ENCODE assay signal across 12 cellular contexts in genomic region chr11:130165601-130166456, GRCh38. TPM values are rescaled to one million over a fixed set of nuclear protein-coding genes. Genes with fewer than 3 reads are reported as not detected.
DNase-seq lines count a peak whose midpoint lies in the region; ATAC-seq, FAIRE-seq and TF ChIP-seq lines count a peak whose summit lies in the region.
"Had no signal": no experiment of that assay in that cellular context is flagged by ENCODE, and none has a peak within 500 bp of the region (broad histone marks: within the 10 kb centered on the region; RNA-seq: fewer than 3 reads in every experiment).

No MANE protein-coding gene starts in this region.

- no peaks in the 10 kb centered on the region for H3K9me3 ChIP-seq in HepG2 (ENCODE audit: low read length)
- no peaks in the 10 kb centered on the region for H3K9me3 ChIP-seq in right lobe of liver
- H3K9me3 ChIP-seq in hepatocyte (ENCODE audit: low read depth), result no peaks in the 10 kb centered on the region
- H3K9me3 ChIP-seq in upper lobe of left lung, result no peaks in the 10 kb centered on the region
- H3K9me3 ChIP-seq: body of pancreas had no signal

- H3K4me1 Mint-ChIP-seq in activated CD4-positive, alpha-beta memory T cell treated with anti-CD3 and anti-CD28 coated beads, Interleukin-2, amount 10 ng/mL, durations not matched to agents 7 days and 5 days, result peaks cover 4% of the 10 kb centered on the region
- H3K4me1 Mint-ChIP-seq in activated T-cell treated with anti-CD3 and anti-CD28 coated beads, Interleukin-2, amount 50 U/mL, for 4 hours (ENCODE audit: low read depth), result peaks cover 3% of the 10 kb centered on the region

- no peak for FAIRE-seq in HepG2 (lab: Jason Lieb, UNC)
- FAIRE-seq: G401.6 had no signal

- no peak overlapping the region for H3K4me3 ChIP-seq in HepG2 (replicated peaks in 1 of 3; ENCODE audit: insufficient read depth in 1 of 3, low read depth in 2 of 3, low read length in 3 of 3)
- no peak overlapping the region for H3K4me3 ChIP-seq in right lobe of liver
- H3K4me3 ChIP-seq in hepatocyte, result no peak overlapping the region
- H3K4me3 ChIP-seq in upper lobe of left lung, result no peak overlapping the region
- H3K4me3 ChIP-seq: body of pancreas had no signal

- TF ChIP-seq RAD21 in HepG2 (CRISPR knock-in tag; IDR thresholded peaks at IDR 0.05), result no peak

- POLR2A ChIA-PET in HepG2 (lab: Yijun Ruan, JAX), result interaction anchor here (0.7 kb wide), 1 partner anchor 16 kb away, joined by 3 read pairs; no protein-coding TSS in a partner anchor
- POLR2A ChIA-PET in activated CD4-positive, alpha-beta memory T cell treated with anti-CD3 and anti-CD28 coated beads, Interleukin-2, amount 10 ng/mL, durations not matched to agents 7 days and 5 days (lab: Charles Lee), result no interaction called here

- BruUV-seq in HepG2 (replicated peaks; lab: Mats Ljungman, UMichigan), result no TSS peak

- ATAC-seq in HepG2 (no peak), right lobe of liver (no peak), upper lobe of left lung (ENCODE audit: low FRiP score in 2 of 2) (peak in 1 of 2 donors; percentile 52), GM21367 (IDR thresholded peaks at IDR 0.05; ENCODE audit: unreplicated experiment) (no peak)
- no peak for ATAC-seq in activated T-cell treated with anti-CD3 and anti-CD28 coated beads, Interleukin-2, amount 50 U/mL, for 4 hours
- ATAC-seq: body of pancreas had no signal

- no peak for DNase-seq in HepG2 (ENCODE audit: low spot score)
- no peak for DNase-seq in right lobe of liver
- DNase-seq in SKM-1 (lab: John Stamatoyannopoulos, UW; ENCODE audit: unreplicated experiment), result peak; percentile 67
- no peak for DNase-seq in hepatocyte (ENCODE audit: low spot score)
- DNase-seq in upper lobe of left lung, result peak in 1 of 2 donors; percentile 66
- DNase-seq in activated CD4-positive, alpha-beta memory T cell treated with anti-CD3 and anti-CD28 coated beads, Interleukin-2, amount 10 ng/mL, durations not matched to agents 7 days and 5 days, result no peak
- DNase-seq in activated T-cell treated with anti-CD3 and anti-CD28 coated beads, Interleukin-2, amount 50 U/mL, for 4 hours, result no peak

- no peaks in the 10 kb centered on the region for H3K36me3 ChIP-seq in HepG2 (replicated peaks in 1 of 2; ENCODE audit: control insufficient read depth in 1 of 2, insufficient read depth in 2 of 2, low read length in 2 of 2)
- no peaks in the 10 kb centered on the region for H3K36me3 ChIP-seq in right lobe of liver
- H3K36me3 ChIP-seq in hepatocyte (replicated peaks; ENCODE audit: insufficient read depth, low read depth), result no peaks in the 10 kb centered on the region
- no peaks in the 10 kb centered on the region for H3K36me3 ChIP-seq in upper lobe of left lung
- H3K36me3 ChIP-seq: WERI-Rb-1 had no signal

- H3K27me3 ChIP-seq in HepG2 (ENCODE audit: control insufficient read depth in 1 of 2, insufficient read depth in 2 of 2, low read length in 2 of 2) (no peaks in the 10 kb centered on the region), right lobe of liver (no peaks in the 10 kb centered on the region), hepatocyte (no peaks in the 10 kb centered on the region), upper lobe of left lung (peaks cover 0 to 5% (median 0%) of the 10 kb centered on the region in 4 donors)
- H3K27me3 ChIP-seq: body of pancreas had no signal

- no peaks in the 10 kb centered on the region for H3K9me3 Mint-ChIP-seq in activated CD4-positive, alpha-beta memory T cell treated with anti-CD3 and anti-CD28 coated beads, Interleukin-2, amount 10 ng/mL, durations not matched to agents 7 days and 5 days
- no peaks in the 10 kb centered on the region for H3K9me3 Mint-ChIP-seq in activated T-cell treated with anti-CD3 and anti-CD28 coated beads, Interleukin-2, amount 50 U/mL, for 4 hours
- H3K9me3 Mint-ChIP-seq: activated T-helper 1 cell treated with anti-CD3 and anti-CD28 coated beads, Interleukin-12 subunit alpha, Interleukin-12 subunit beta, Interleukin-2, Interleukin-4 antibody, amounts not matched to agents 30 ng/mL and 10 ng/mL and 1 ng/mL, durations not matched to agents 14 hours and 24 hours and 36 hours had no signal

- in situ Hi-C loops in HepG2 (cut with HindIII; ENCODE audit: extremely low pct_ligation_motif_present, low pct_unique_long_range_greater_than_20kb), result no loop called here

- H3K27ac ChIP-seq in HepG2 (ENCODE audit: extremely low read length, insufficient read depth, low read length) (no peak overlapping the region), right lobe of liver (no peak overlapping the region), hepatocyte (peak overlapping the region; percentile 72), upper lobe of left lung (peak overlapping the region in 3 of 4 donors; percentile 37 to 61 (median 54))
- H3K27ac ChIP-seq: WERI-Rb-1 had no signal

- no peak for TF ChIP-seq CTCF in HepG2 (CRISPR knock-in tag; IDR thresholded peaks at IDR 0.05)
- no peak for TF ChIP-seq CTCF in right lobe of liver (IDR thresholded peaks at IDR 0.05)
- no peak for TF ChIP-seq CTCF in hepatocyte (IDR thresholded peaks at IDR 0.05; ENCODE audit: poor library complexity)
- TF ChIP-seq CTCF in upper lobe of left lung (IDR thresholded peaks at IDR 0.05), result no peak

- H2AFZ ChIP-seq in HepG2 (ENCODE audit: low read length) (no peak overlapping the region), hepatocyte (no peak overlapping the region)

- peaks cover 62% of the 10 kb centered on the region for H3K27me3 Mint-ChIP-seq in activated CD4-positive, alpha-beta memory T cell treated with anti-CD3 and anti-CD28 coated beads, Interleukin-2, amount 10 ng/mL, durations not matched to agents 7 days and 5 days
- H3K27me3 Mint-ChIP-seq in activated T-cell treated with anti-CD3 and anti-CD28 coated beads, Interleukin-2, amount 50 U/mL, for 4 hours (ENCODE audit: low read depth), result peaks cover 61% of the 10 kb centered on the region

- no peaks in the 10 kb centered on the region for H3K79me2 ChIP-seq in HepG2 (ENCODE audit: insufficient read depth, low read length)
- H3K79me2 ChIP-seq in hepatocyte, result peaks cover 92% of the 10 kb centered on the region

- H3K4me1 ChIP-seq in HepG2 (ENCODE audit: insufficient read depth, low read length) (peaks cover 45% of the 10 kb centered on the region), right lobe of liver (peaks cover 0 to 14% (median 2%) of the 10 kb centered on the region in 4 donors), hepatocyte (ENCODE audit: insufficient read depth) (peaks cover 24% of the 10 kb centered on the region), upper lobe of left lung (peaks cover 21 to 43% (median 37%) of the 10 kb centered on the region in 4 donors)

- H3K4me2 ChIP-seq in HepG2 (ENCODE audit: low read depth, low read length) (peak overlapping the region; percentile 37), hepatocyte (peak overlapping the region; percentile 38)

- no peaks in the 10 kb centered on the region for H3K9me2 ChIP-seq in hepatocyte (replicated peaks; ENCODE audit: insufficient read depth)

- TF ChIP-seq POLR2A in HepG2 (IDR thresholded peaks at IDR 0.05; ENCODE audit: insufficient read depth in 1 of 2, low read depth in 2 of 2, low read length in 2 of 2) (no peak), right lobe of liver (IDR thresholded peaks at IDR 0.05) (no peak), upper lobe of left lung (IDR thresholded peaks at IDR 0.05) (no peak)

- CTCF ChIA-PET in HepG2 (lab: Yijun Ruan, JAX; ENCODE audit: low intra/inter-chr PET ratio, low total read pairs), result no interaction called here
- CTCF ChIA-PET in activated CD4-positive, alpha-beta memory T cell treated with anti-CD3 and anti-CD28 coated beads, Interleukin-2, amount 10 ng/mL, durations not matched to agents 7 days and 5 days (lab: Charles Lee), result no interaction called here

- H3K9ac ChIP-seq in HepG2 (ENCODE audit: insufficient read depth, low read depth, low read length), result no peak overlapping the region

- TF ChIP-seq EP300 in HepG2 (IDR thresholded peaks at IDR 0.05; ENCODE audit: low read depth in 2 of 2, low read length in 2 of 2), result no peak
- no peak for TF ChIP-seq EP300 in HepG2 (CRISPR knock-in tag; IDR thresholded peaks at IDR 0.05; ENCODE audit: borderline replicate concordance)
- no peak for TF ChIP-seq EP300 in upper lobe of left lung (IDR thresholded peaks at IDR 0.05)

- H3K27ac Mint-ChIP-seq in activated CD4-positive, alpha-beta memory T cell treated with anti-CD3 and anti-CD28 coated beads, Interleukin-2, amount 10 ng/mL, durations not matched to agents 7 days and 5 days, result no peak overlapping the region
- H3K27ac Mint-ChIP-seq: activated T-helper 1 cell treated with anti-CD3 and anti-CD28 coated beads, Interleukin-12 subunit alpha, Interleukin-12 subunit beta, Interleukin-2, Interleukin-4 antibody, amounts not matched to agents 30 ng/mL and 10 ng/mL and 1 ng/mL, durations not matched to agents 14 hours and 24 hours and 36 hours had no signal

- 78% methylated on average over 9 of the region's 9 CpGs for WGBS in HepG2 (ENCODE audit: low lambda C conversion rate)
- 81% methylated on average over 8 of the region's 9 CpGs for WGBS in right lobe of liver (ENCODE audit: insufficient coverage, low coverage, low lambda C conversion rate, missing lambda C conversion rate)
- 87% methylated on average over 9 of the region's 9 CpGs for WGBS in hepatocyte (ENCODE audit: low lambda C conversion rate, missing lambda C conversion rate)
- WGBS in upper lobe of left lung, 2 donors, result 76 to 79% methylated on average over 8 to 9 of the region's 9 CpGs

- no peak overlapping the region for H3K4me3 Mint-ChIP-seq in activated CD4-positive, alpha-beta memory T cell treated with anti-CD3 and anti-CD28 coated beads, Interleukin-2, amount 10 ng/mL, durations not matched to agents 7 days and 5 days
- no peak overlapping the region for H3K4me3 Mint-ChIP-seq in activated T-cell treated with anti-CD3 and anti-CD28 coated beads, Interleukin-2, amount 50 U/mL, for 4 hours
- H3K4me3 Mint-ChIP-seq: activated T-helper 1 cell treated with anti-CD3 and anti-CD28 coated beads, Interleukin-12 subunit alpha, Interleukin-12 subunit beta, Interleukin-2, Interleukin-4 antibody, amounts not matched to agents 30 ng/mL and 10 ng/mL and 1 ng/mL, durations not matched to agents 14 hours and 24 hours and 36 hours had no signal

- intact Hi-C loops in HepG2 (cut with micrococcal nuclease; ENCODE audit: unreplicated experiment), result no loop called here
- intact Hi-C loops in right lobe of liver (cut with DNase I), result no loop called here

- no peaks in the 10 kb centered on the region for H4K20me1 ChIP-seq in HepG2 (ENCODE audit: insufficient read depth, low read length)
- H4K20me1 ChIP-seq in hepatocyte (ENCODE audit: insufficient read depth, poor library complexity, severe bottlenecking), result peaks cover 13% of the 10 kb centered on the region

- H3K36me3 Mint-ChIP-seq in activated CD4-positive, alpha-beta memory T cell treated with anti-CD3 and anti-CD28 coated beads, Interleukin-2, amount 10 ng/mL, durations not matched to agents 7 days and 5 days (ENCODE audit: low read depth), result no peaks in the 10 kb centered on the region
- no peaks in the 10 kb centered on the region for H3K36me3 Mint-ChIP-seq in activated T-cell treated with anti-CD3 and anti-CD28 coated beads, Interleukin-2, amount 50 U/mL, for 4 hours (ENCODE audit: insufficient read depth)

RNA-seq across cellular contexts. Expression of gene ST14, which starts 6.2 kb away (rescaled TPM):
- 0.69 and 1.4 TPM in 2 replicates for total RNA-seq in HepG2 (2016; rRNA removed; fragmentation: Illumina TruSeq; extraction: Trizol)
- 0.26 and 0.30 TPM in 2 replicates for total RNA-seq in HepG2 (2016; cell fraction: cytosol; rRNA removed; fragmentation: Illumina TruSeq; extraction: Trizol; ENCODE audit: low read depth)
- 0.55 and 1.3 TPM in 2 replicates for total RNA-seq in HepG2 (2016; cell fraction: insoluble cytoplasmic fraction; rRNA removed; fragmentation: Illumina TruSeq; extraction: Trizol)
- total RNA-seq in HepG2 (2016; cell fraction: membrane; rRNA removed; fragmentation: Illumina TruSeq; extraction: Trizol), result 0.65 and 0.72 TPM in 2 replicates
- 0.94 and 0.99 TPM in 2 replicates for total RNA-seq in HepG2 (2016; cell fraction: nucleus; rRNA removed; fragmentation: Illumina TruSeq; extraction: Trizol)
- polyA plus RNA-seq in HepG2 (2011; rRNA removed), result 0.88 and 1.1 TPM in 2 replicates
- polyA plus RNA-seq in HepG2 (2011; cell fraction: cytosol; rRNA removed), result 0.90 and 1.3 TPM in 2 replicates
- 2.7 and 3.0 TPM in 2 replicates for polyA plus RNA-seq in HepG2 (2011; cell fraction: nucleus; rRNA removed)
- polyA plus RNA-seq in HepG2 (2012), result 0.76 and 1.3 TPM in 2 replicates
- polyA plus RNA-seq in HepG2 (2016; cell fraction: cytosol; fragmentation: Illumina TruSeq; extraction: Trizol; ENCODE audit: low read depth), result 0.14 and 0.15 TPM in 2 replicates
- 0.84 and 1.1 TPM in 2 replicates for polyA plus RNA-seq in HepG2 (2016; cell fraction: insoluble cytoplasmic fraction; fragmentation: Illumina TruSeq; extraction: Trizol; ENCODE audit: low read depth)
- polyA plus RNA-seq in HepG2 (2016; cell fraction: membrane; fragmentation: Illumina TruSeq; extraction: Trizol; ENCODE audit: low read depth), result 0.31 and 0.55 TPM in 2 replicates
- polyA plus RNA-seq in HepG2 (2016; cell fraction: nucleus; fragmentation: Illumina TruSeq; extraction: Trizol; ENCODE audit: insufficient read depth, low read depth), result 2.0 and 2.6 TPM in 2 replicates
- 2.0 and 3.1 TPM in 2 replicates for polyA minus RNA-seq in HepG2 (2011; rRNA and poly(A)+ RNA removed; ENCODE audit: low replicate concordance)
- polyA minus RNA-seq in HepG2 (2011; cell fraction: cytosol; rRNA and poly(A)+ RNA removed), result 0.62 and 0.79 TPM in 2 replicates
- polyA minus RNA-seq in HepG2 (2011; cell fraction: nucleus; rRNA and poly(A)+ RNA removed), result 0.64 and 0.87 TPM in 2 replicates
- 10 to 100 TPM in 3 of 6 experiments, 1 to 10 TPM in 3; 2.5 to 16.7 (median 10.8) TPM for total RNA-seq in right lobe of liver
- 80.8 and 85.2 TPM in 2 replicates for total RNA-seq in hepatocyte
- 81.4 and 93.3 TPM in 2 replicates for polyA plus RNA-seq in hepatocyte
- 100 to 1,000 TPM in 1 of 6 donors, 10 to 100 TPM in 5; 49.2 to 105 (median 72.1) TPM for total RNA-seq in upper lobe of left lung
- total RNA-seq in activated CD4-positive, alpha-beta memory T cell treated with anti-CD3 and anti-CD28 coated beads, Interleukin-2, amount 10 ng/mL, durations not matched to agents 7 days and 5 days, result not detected
- total RNA-seq in activated T-cell treated with anti-CD3 and anti-CD28 coated beads, Interleukin-2, amount 50 U/mL, for 4 hours, result under 1 TPM; 0.21 to 0.30 (median 0.28) TPM
- total RNA-seq: activated T-helper 1 cell treated with anti-CD3 and anti-CD28 coated beads, Interleukin-12 subunit alpha, Interleukin-12 subunit beta, Interleukin-2, Interleukin-4 antibody, amounts not matched to agents 30 ng/mL and 10 ng/mL and 1 ng/mL, durations not matched to agents 14 hours and 24 hours and 36 hours had no signal

Comparison
In these comparisons a context has a peak if more than half of its experiments do, and no peak if none do; other contexts are left out.
1. H3K27ac ChIP-seq: peak in hepatocyte (single experiment) and upper lobe of left lung (3 of 4); none in HepG2 (single experiment) and right lobe of liver (0 of 3).